Comparison of ENCODE assay signal across 26 cellular contexts in genomic region chr1:186122837-186123236, GRCh38.
"Had no signal": no experiment of that assay in that cellular context is flagged by ENCODE, and none has a peak within 500 bp of the region (broad histone marks: within the 10 kb centered on the region; RNA-seq: fewer than 3 reads in every experiment).

No MANE protein-coding gene starts in this region.

- H2AFZ ChIP-seq: neural progenitor cell had no signal

- H3K4me3 ChIP-seq: neural progenitor cell, pancreas, prostate gland, right lobe of liver, sigmoid colon, stomach, thoracic aorta, thyroid gland, tibial nerve, upper lobe of left lung, vagina had no signal

- H3K9ac ChIP-seq: neural progenitor cell had no signal

- H3K4me1 ChIP-seq: neural progenitor cell, pancreas, prostate gland, right lobe of liver, sigmoid colon, stomach, thyroid gland, tibial nerve, upper lobe of left lung, vagina had no signal

- H3K27ac ChIP-seq: neural progenitor cell, neutrophil, pancreas, prostate gland, right lobe of liver, sigmoid colon, stomach, thoracic aorta, thyroid gland, tibial nerve, upper lobe of left lung, vagina had no signal

- H3K27me3 ChIP-seq: neural progenitor cell, neutrophil, pancreas, right lobe of liver, sigmoid colon, stomach, thyroid gland, tibial nerve, upper lobe of left lung, vagina had no signal

- FAIRE-seq: pancreas, small intestine, urothelium cell line had no signal

- H3K36me3 ChIP-seq: neural progenitor cell, neutrophil, pancreas, prostate gland, right lobe of liver, sigmoid colon, stomach, thyroid gland, tibial nerve had no signal

- ATAC-seq: natural killer cell; pancreas; right cardiac atrium; right lobe of liver; stimulated activated effector memory CD8-positive, alpha-beta T cell treated with anti-CD3 and anti-CD28 coated beads, Interleukin-12 subunit alpha, Interleukin-12 subunit beta, amount 100 ng/mL, for 72 hours; stimulated activated naive B cell treated with anti-CD40 and anti-IgM and Interleukin-4, amounts not matched to agents 10 μg/mL and 1 μg/mL and 100 μg/mL, for 72 hours had no signal

- H3K9me3 ChIP-seq: neutrophil, pancreas, prostate gland, right lobe of liver, sigmoid colon, stomach, thoracic aorta, thyroid gland, tibial nerve, upper lobe of left lung, vagina had no signal

- H3K4me2 ChIP-seq: neural progenitor cell had no signal

- DNase-seq: natural killer cell; nucleus accumbens; pancreas; retina; right lobe of liver; sigmoid colon; small intestine; stimulated activated CD4-positive, alpha-beta T cell treated with anti-CD3 and anti-CD28 coated beads, Interleukin-15, amount 100 ng/mL, for 24 hours; stimulated activated CD4-positive, alpha-beta T cell treated with anti-CD3 and anti-CD28 coated beads, Interleukin-2, amount 100 ng/mL, for 24 hours; stimulated activated CD4-positive, alpha-beta T cell treated with anti-CD3 and anti-CD28 coated beads, Interleukin-2, amount 100 ng/mL, for 48 hours; stimulated activated CD4-positive, alpha-beta T cell treated with anti-CD3 and anti-CD28 coated beads, Interleukin-4, amount 100 ng/mL, for 24 hours; stimulated activated naive B cell treated with anti-CD40 and anti-IgM and Interleukin-4, amounts not matched to agents 10 μg/mL and 1 μg/mL and 100 μg/mL, for 72 hours; stimulated activated naive CD4-positive, alpha-beta T cell treated with Interleukin-2 at 50 U/mL for 16 hours; stomach; thyroid gland; trophoblast cell; upper lobe of left lung had no signal
